ENCODE assay signal across 8 cellular contexts in genomic region chr7:155804897-155805825, GRCh38. TPM values are rescaled to one million over a fixed set of nuclear protein-coding genes. Genes with fewer than 3 reads are reported as not detected.
DNase-seq lines count a peak whose midpoint lies in the region; ATAC-seq, FAIRE-seq and TF ChIP-seq lines count a peak whose summit lies in the region.

No MANE protein-coding gene starts in this region.

- H3K27me3 ChIP-seq in gastroesophageal sphincter, result peaks cover 100% of the 10 kb centered on the region
- H3K27me3 ChIP-seq in small intestine (ENCODE audit: control insufficient read depth in 2 of 2, insufficient read depth in 2 of 2, low read length in 2 of 2), result peaks cover 6 to 26% of the 10 kb centered on the region in 2 donors

- peaks cover 0 to 73% (median 32%) of the 10 kb centered on the region in 3 donors for H3K4me1 ChIP-seq in gastroesophageal sphincter
- H3K4me1 ChIP-seq in small intestine (ENCODE audit: control insufficient read depth in 2 of 2, insufficient read depth in 1 of 2, low read depth in 1 of 2, low read length in 1 of 2), result no peaks in the 10 kb centered on the region

- intact Hi-C loops in posterior vena cava (cut with DNase I), result loop anchor here in 1 of 2 donors (10.0 kb wide), 1 partner anchor 670 kb away; no protein-coding TSS in a partner anchor

- WGBS in gastroesophageal sphincter (ENCODE audit: low coverage in 1 of 2), 2 donors, result 0 to 2% methylated on average over 1 to 9 of the region's 91 CpGs
- 18 to 48% (median 29%) methylated on average over 80 to 91 of the region's 91 CpGs for WGBS in small intestine, 3 donors

- H3K36me3 ChIP-seq in gastroesophageal sphincter (no peaks in the 10 kb centered on the region), small intestine (ENCODE audit: control insufficient read depth in 2 of 2, insufficient read depth in 2 of 2, low read length in 2 of 2) (no peaks in the 10 kb centered on the region)

- DNase-seq in GM10266 (ENCODE audit: extremely low spot score), result peak; percentile 91
- DNase-seq in NOMO-1 treated with dmso at 0.1 percent for 144 hours (lab: John Stamatoyannopoulos, UW; ENCODE audit: unreplicated experiment), result peak; percentile 22
- DNase-seq in activated naive CD4-positive, alpha-beta T cell treated with Interleukin-2 at 50 U/mL for 16 hours, result peak; percentile 57
- peak; percentile 84 for DNase-seq in posterior vena cava (ENCODE audit: low spot score)
- DNase-seq in cortex of kidney (lab: John Stamatoyannopoulos, UW), result no peak
- DNase-seq in small intestine, result no peak

- ATAC-seq in HG02943 (IDR thresholded peaks at IDR 0.05; ENCODE audit: low read depth, unreplicated experiment) (peak; percentile 44), gastroesophageal sphincter (no peak)

- no peak for TF ChIP-seq POLR2A in gastroesophageal sphincter (IDR thresholded peaks at IDR 0.05)

- TF ChIP-seq CTCF in GM10266 (IDR thresholded peaks at IDR 0.05; ENCODE audit: control insufficient read depth, insufficient read depth, low read depth, missing control alignments), result peak; percentile 62
- peak in 3 of 4 experiments; percentile 7 to 42 (median 36) for TF ChIP-seq CTCF in gastroesophageal sphincter (IDR thresholded peaks at IDR 0.05)

- H3K4me3 ChIP-seq in gastroesophageal sphincter (peak overlapping the region; percentile 6 to 43), small intestine (ENCODE audit: low read depth in 1 of 2, low read length in 2 of 2) (no peak overlapping the region)

- no peak for FAIRE-seq in small intestine (lab: Jason Lieb, UNC)

- TF ChIP-seq EP300 in gastroesophageal sphincter (IDR thresholded peaks at IDR 0.05), result no peak

- H3K27ac ChIP-seq in gastroesophageal sphincter, result no peak overlapping the region
- H3K27ac ChIP-seq in small intestine (ENCODE audit: low read depth in 1 of 2, low read length in 1 of 2), result no peak overlapping the region

- H3K9me3 ChIP-seq in gastroesophageal sphincter (no peaks in the 10 kb centered on the region), small intestine (ENCODE audit: control insufficient read depth, low read depth) (no peaks in the 10 kb centered on the region)

RNA-seq across cellular contexts. Expression of gene SHH, which starts 7.1 kb away (rescaled TPM):
- under 1 TPM in 1 of 4 donors, not detected in 3; 0.08 TPM for total RNA-seq in gastroesophageal sphincter
- total RNA-seq in posterior vena cava, result not detected
- polyA plus RNA-seq in small intestine, result 1 to 10 TPM in 1 of 3 donors, under 1 TPM in 2; 0.27 to 1.7 (median 0.89) TPM

Comparison
In these comparisons a context has a peak if more than half of its experiments do, and no peak if none do; other contexts are left out.
1. DNase-seq: peak in GM10266 (single experiment), NOMO-1 treated with dmso at 0.1 percent for 144 hours (single experiment), activated naive CD4-positive, alpha-beta T cell treated with Interleukin-2 at 50 U/mL for 16 hours (single experiment) and posterior vena cava (single experiment); none in cortex of kidney (single experiment) and small intestine (single experiment).
2. H3K4me3 ChIP-seq: peak in gastroesophageal sphincter (2 of 2); none in small intestine (0 of 2).